1 cellular context compared by ENCODE assay signal in genomic region chr16:4510131-4510530, GRCh38.
A peak's percentile ranks its signal among the peaks of the same experiment; 100 is the strongest.
TF ChIP-seq lines count a peak whose summit lies in the region.

No MANE protein-coding gene starts in this region.

TF ChIP-seq in GM23338, 12 proteins besides CTCF, POLR2A, EP300 and RAD21:
- TF ChIP-seq POLR2AphosphoS5 (IDR thresholded peaks at IDR 0.05; ENCODE audit: low read depth): peak; percentile 13; the same call in 1 of the 2 replicates
- TF ChIP-seq NANOG (IDR thresholded peaks at IDR 0.05; ENCODE audit: borderline replicate concordance): no peak
- TF ChIP-seq EZH2phosphoT487 (IDR thresholded peaks at IDR 0.05; ENCODE audit: unreplicated experiment): no peak
